In genomic region chr3:13461169-13462124, GRCh38 we compare ENCODE assay signal across 1 cellular context.
A peak's percentile ranks its signal among the peaks of the same experiment; 100 is the strongest.
TF ChIP-seq lines count a peak whose summit lies in the region.

No MANE protein-coding gene starts in this region.

TF ChIP-seq in WTC11, 78 proteins besides CTCF, POLR2A, EP300 and RAD21 (continued from another document):
- TF ChIP-seq ZMAT4 (CRISPR knock-in tag; IDR thresholded peaks at IDR 0.05) = no peak
- peak; percentile 70 for TF ChIP-seq GABPB1 (CRISPR knock-in tag; IDR thresholded peaks at IDR 0.05)
- TF ChIP-seq NR1H2 (CRISPR knock-in tag; IDR thresholded peaks at IDR 0.05) = no peak
- TF ChIP-seq ZNF317 (CRISPR knock-in tag; IDR thresholded peaks at IDR 0.05; ENCODE audit: borderline replicate concordance, low read depth) = no peak
- TF ChIP-seq TP53 (CRISPR knock-in tag; IDR thresholded peaks at IDR 0.05) = no peak
- TF ChIP-seq SMAD4 (CRISPR knock-in tag; IDR thresholded peaks at IDR 0.05) = 0 out of 2 replicates have a peak, but pooled peaks have one; percentile 40
- no peak for TF ChIP-seq PRRX2 (CRISPR knock-in tag; IDR thresholded peaks at IDR 0.05)
- peak; percentile 84; the same call in 1 of the 2 replicates for TF ChIP-seq ESRRA (CRISPR knock-in tag; IDR thresholded peaks at IDR 0.05; ENCODE audit: borderline replicate concordance)
- peak; percentile 63; the same call in 1 of the 2 replicates for TF ChIP-seq TEAD1 (CRISPR knock-in tag; IDR thresholded peaks at IDR 0.05)
- no peak for TF ChIP-seq ZNF138 (CRISPR knock-in tag; conservative IDR thresholded peaks at IDR 0.05)
- TF ChIP-seq ZNF219 (CRISPR knock-in tag; IDR thresholded peaks at IDR 0.05; ENCODE audit: borderline replicate concordance) = no peak
- peak; percentile 78; the same call in 1 of the 2 replicates for TF ChIP-seq FOXK1 (CRISPR knock-in tag; IDR thresholded peaks at IDR 0.05)
- no peak for TF ChIP-seq ELF4 (CRISPR knock-in tag; IDR thresholded peaks at IDR 0.05; ENCODE audit: low read depth)
- TF ChIP-seq USF1 (CRISPR knock-in tag; IDR thresholded peaks at IDR 0.05) = peak; percentile 78; the same call in 1 of the 2 replicates
- peak; percentile 97 for TF ChIP-seq MAX (CRISPR knock-in tag; IDR thresholded peaks at IDR 0.05)
- TF ChIP-seq FOXJ3 (CRISPR knock-in tag; IDR thresholded peaks at IDR 0.05; ENCODE audit: borderline replicate concordance) = no peak
- 0 out of 2 replicates have a peak, but pooled peaks have one; percentile 36 for TF ChIP-seq ZNF281 (CRISPR knock-in tag; IDR thresholded peaks at IDR 0.05)
- TF ChIP-seq IRF2 (CRISPR knock-in tag; IDR thresholded peaks at IDR 0.05; ENCODE audit: borderline replicate concordance, low read depth) = no peak
- TF ChIP-seq TCF7 (CRISPR knock-in tag; IDR thresholded peaks at IDR 0.05; ENCODE audit: low read depth) = no peak
- TF ChIP-seq SOX15 (CRISPR knock-in tag; IDR thresholded peaks at IDR 0.05) = no peak
- no peak for TF ChIP-seq NR2C2 (CRISPR knock-in tag; IDR thresholded peaks at IDR 0.05)
- no peak for TF ChIP-seq RELA (CRISPR knock-in tag; IDR thresholded peaks at IDR 0.05; ENCODE audit: borderline replicate concordance)
- TF ChIP-seq CDX4 (CRISPR knock-in tag; IDR thresholded peaks at IDR 0.05; ENCODE audit: borderline replicate concordance) = no peak
- TF ChIP-seq CREM (CRISPR knock-in tag; IDR thresholded peaks at IDR 0.05) = peak; percentile 67
- no peak for TF ChIP-seq GTF2I (CRISPR knock-in tag; conservative IDR thresholded peaks at IDR 0.05)
- TF ChIP-seq USF2 (CRISPR knock-in tag; IDR thresholded peaks at IDR 0.05) = no peak; the same call in none of the 2 replicates
- TF ChIP-seq ARID4B (CRISPR knock-in tag; IDR thresholded peaks at IDR 0.05; ENCODE audit: borderline replicate concordance) = peak; percentile 55; the same call in 1 of the 2 replicates
- TF ChIP-seq KAT7 (CRISPR knock-in tag; IDR thresholded peaks at IDR 0.05; ENCODE audit: borderline replicate concordance) = no peak
- TF ChIP-seq ZNF416 (CRISPR knock-in tag; IDR thresholded peaks at IDR 0.05) = no peak
- TF ChIP-seq ZNF532 (CRISPR knock-in tag; IDR thresholded peaks at IDR 0.05; ENCODE audit: borderline replicate concordance) = peak; percentile 72; the same call in 1 of the 2 replicates
- TF ChIP-seq CREB1 (CRISPR knock-in tag; IDR thresholded peaks at IDR 0.05) = peak; percentile 90
- TF ChIP-seq ZNF263 (CRISPR knock-in tag; IDR thresholded peaks at IDR 0.05; ENCODE audit: low read depth) = no peak
- TF ChIP-seq ZNF425 (CRISPR knock-in tag; conservative IDR thresholded peaks at IDR 0.05) = no peak
- TF ChIP-seq ZNF121 (CRISPR knock-in tag; IDR thresholded peaks at IDR 0.05) = no peak
- no peak for TF ChIP-seq ZBTB21 (CRISPR knock-in tag; IDR thresholded peaks at IDR 0.05; ENCODE audit: borderline replicate concordance)
- TF ChIP-seq MXD4 (CRISPR knock-in tag; IDR thresholded peaks at IDR 0.05; ENCODE audit: borderline replicate concordance) = no peak
- TF ChIP-seq IRF1 (CRISPR knock-in tag; IDR thresholded peaks at IDR 0.05) = no peak
- TF ChIP-seq FOXP4 (CRISPR knock-in tag; IDR thresholded peaks at IDR 0.05) = no peak
